In genomic region chr2:135154962-135155361, GRCh38 we compare ENCODE assay signal across 20 cellular contexts.
DNase-seq lines count a peak whose midpoint lies in the region; ATAC-seq, FAIRE-seq and TF ChIP-seq lines count a peak whose summit lies in the region.
"Had no signal": no experiment of that assay in that cellular context is flagged by ENCODE, and none has a peak within 500 bp of the region (broad histone marks: within the 10 kb centered on the region; RNA-seq: fewer than 3 reads in every experiment).

No MANE protein-coding gene starts in this region.

- TF ChIP-seq CTCF in GM12878 (IDR thresholded peaks at IDR 0.05 in 2 of 3, conservative IDR thresholded peaks at IDR 0.05 in 1 of 3; ENCODE audit: control insufficient read depth in 2 of 3, extremely low read depth in 1 of 3, insufficient read depth in 1 of 3, low read depth in 3 of 3, low read length in 3 of 3) (no peak), left lung (IDR thresholded peaks at IDR 0.05) (no peak)

- H3K27ac ChIP-seq in CD4-positive, alpha-beta memory T cell (ENCODE audit: low read depth, low read length): no peak overlapping the region
- H3K27ac ChIP-seq in GM12878 (ENCODE audit: control insufficient read depth, insufficient read depth) (no peak overlapping the region), left lung (no peak overlapping the region)
- H3K27ac ChIP-seq: C4-2B, KMS-11 had no signal

- no peak overlapping the region for H3K9ac ChIP-seq in GM12878 (ENCODE audit: control insufficient read depth, insufficient read depth, low read length)
- H3K9ac ChIP-seq: KMS-11 had no signal

- no peaks in the 10 kb centered on the region for H3K27me3 ChIP-seq in CD4-positive, alpha-beta memory T cell (ENCODE audit: insufficient read depth, low read length)
- H3K27me3 ChIP-seq in GM12878 (replicated peaks in 1 of 2; ENCODE audit: control insufficient read depth in 2 of 2, insufficient read depth in 2 of 2, low read length in 1 of 2) (no peaks in the 10 kb centered on the region), left lung (no peaks in the 10 kb centered on the region)

- H3K4me1 Mint-ChIP-seq in activated T-cell treated with anti-CD3 and anti-CD28 coated beads, Interleukin-2, amount 50 U/mL, for 72 hours (ENCODE audit: low read depth): peaks cover 39% of the 10 kb centered on the region
- H3K4me1 Mint-ChIP-seq in CD4-positive, alpha-beta memory T cell: peaks cover 6 to 12% (median 7%) of the 10 kb centered on the region in 4 donors
- H3K4me1 Mint-ChIP-seq in naive thymus-derived CD8-positive, alpha-beta T cell: peaks cover 5 to 24% (median 6%) of the 10 kb centered on the region in 4 donors

- H3K4me3 Mint-ChIP-seq in activated T-cell treated with anti-CD3 and anti-CD28 coated beads, Interleukin-2, amount 50 U/mL, for 72 hours: peak overlapping the region in 1 of 2 donors; percentile 3
- H3K4me3 Mint-ChIP-seq in CD4-positive, alpha-beta memory T cell: no peak overlapping the region
- H3K4me3 Mint-ChIP-seq in naive thymus-derived CD8-positive, alpha-beta T cell: no peak overlapping the region

- no peak overlapping the region for H2AFZ ChIP-seq in GM12878 (ENCODE audit: control insufficient read depth, low read depth, low read length)

- H3K4me3 ChIP-seq in CD4-positive, alpha-beta memory T cell (ENCODE audit: low read length in 2 of 2): no peak overlapping the region
- H3K4me3 ChIP-seq in GM12878: no peak overlapping the region
- H3K4me3 ChIP-seq in left lung: no peak overlapping the region

- no peak overlapping the region for H3K4me2 ChIP-seq in GM12878 (ENCODE audit: control insufficient read depth, insufficient read depth)
- H3K4me2 ChIP-seq: KMS-11 had no signal

- in situ Hi-C loops in GM12878 (cut with MboI): no loop called here

- no peak for TF ChIP-seq RAD21 in GM12878 (IDR thresholded peaks at IDR 0.05; ENCODE audit: insufficient read depth, low read depth, low read length)

- SMC1A ChIA-PET in GM12878 (lab: Charles Lee; ENCODE audit: uncharacterized antibody, unreplicated experiment): interaction anchor here (0.7 to 0.9 kb wide), 2 partner anchors 159 to 1359 kb away, joined by 3 read pairs; no protein-coding TSS in a partner anchor

- no peaks in the 10 kb centered on the region for H3K4me1 ChIP-seq in CD4-positive, alpha-beta memory T cell (ENCODE audit: insufficient read depth, low read length)
- H3K4me1 ChIP-seq in GM12878 (ENCODE audit: control insufficient read depth, insufficient read depth, low read length) (peaks cover 8% of the 10 kb centered on the region), left lung (no peaks in the 10 kb centered on the region)

- no TSS peak for BruUV-seq in GM12878 (replicated peaks; lab: Mats Ljungman, UMichigan)

- POLR2A ChIA-PET in CD4-positive, alpha-beta memory T cell (lab: Charles Lee; ENCODE audit: partially characterized antibody): no interaction called here
- POLR2A ChIA-PET in GM12878 (lab: Charles Lee): no interaction called here
- POLR2A ChIA-PET in naive thymus-derived CD8-positive, alpha-beta T cell (lab: Charles Lee): no interaction called here

- H3K79me2 ChIP-seq in GM12878 (ENCODE audit: control insufficient read depth, insufficient read depth, low read length): no peaks in the 10 kb centered on the region

- H3K9me3 ChIP-seq in CD4-positive, alpha-beta memory T cell (ENCODE audit: control insufficient read depth in 1 of 2, low read length in 2 of 2): no peaks in the 10 kb centered on the region
- no peaks in the 10 kb centered on the region for H3K9me3 ChIP-seq in GM12878 (replicated peaks; ENCODE audit: control insufficient read depth, insufficient read depth, low read length)
- H3K9me3 ChIP-seq in left lung: no peaks in the 10 kb centered on the region

- DNase-seq in activated T-cell treated with anti-CD3 and anti-CD28 coated beads, Interleukin-2, amount 50 U/mL, for 72 hours: no peak
- no peak for DNase-seq in activated T-cell treated with anti-CD3 and anti-CD28 coated beads, Interleukin-2, amount 50 U/mL, for 1 hour
- no peak for DNase-seq in CD4-positive, alpha-beta memory T cell
- DNase-seq in GM12878 (ENCODE audit: low read depth, low spot score) (no peak), left lung (no peak), NCI-H2029 (lab: John Stamatoyannopoulos, UW) (no peak)
- DNase-seq in naive thymus-derived CD8-positive, alpha-beta T cell: no peak
- DNase-seq: DMS53, GDM1, NCI-H1694 treated with DMSO at 0.1 percent for 48 hours, NCI-H2107, NCI-H446 treated with DMSO at 0.1 percent for 48 hours, NCI-H526 treated with DMSO at 0.1 percent for 48 hours had no signal

- TF ChIP-seq EP300 in GM12878 (IDR thresholded peaks at IDR 0.05; ENCODE audit: borderline replicate concordance in 1 of 2, control insufficient read depth in 1 of 2, low read depth in 2 of 2, low read length in 2 of 2): no peak

- peaks cover 9 to 58% of the 10 kb centered on the region in 2 donors for H3K36me3 Mint-ChIP-seq in activated T-cell treated with anti-CD3 and anti-CD28 coated beads, Interleukin-2, amount 50 U/mL, for 72 hours (ENCODE audit: insufficient read depth in 2 of 2)
- peaks cover 77 to 82% of the 10 kb centered on the region in 2 donors for H3K36me3 Mint-ChIP-seq in CD4-positive, alpha-beta memory T cell
- peaks cover 31 to 90% (median 60%) of the 10 kb centered on the region in 3 donors for H3K36me3 Mint-ChIP-seq in naive thymus-derived CD8-positive, alpha-beta T cell

- TF ChIP-seq POLR2A in GM12878 (IDR thresholded peaks at IDR 0.05; ENCODE audit: low read depth, low read length): no peak

- no peaks in the 10 kb centered on the region for H3K27me3 Mint-ChIP-seq in activated T-cell treated with anti-CD3 and anti-CD28 coated beads, Interleukin-2, amount 50 U/mL, for 72 hours (ENCODE audit: low read depth)
- H3K27me3 Mint-ChIP-seq in CD4-positive, alpha-beta memory T cell: no peaks in the 10 kb centered on the region
- no peaks in the 10 kb centered on the region for H3K27me3 Mint-ChIP-seq in naive thymus-derived CD8-positive, alpha-beta T cell

- peak overlapping the region; percentile 53 for H3K27ac Mint-ChIP-seq in activated T-cell treated with anti-CD3 and anti-CD28 coated beads, Interleukin-2, amount 50 U/mL, for 72 hours
- peak overlapping the region in 4 of 7 donors; percentile 22 to 75 (median 64) for H3K27ac Mint-ChIP-seq in CD4-positive, alpha-beta memory T cell
- peak overlapping the region in 7 of 10 donors; percentile 2 to 87 (median 60) for H3K27ac Mint-ChIP-seq in naive thymus-derived CD8-positive, alpha-beta T cell

- no peak for FAIRE-seq in GM12878 (lab: Jason Lieb, UNC)
- FAIRE-seq: D721Med, H1, HTR-8/SVneo had no signal

- CTCF ChIA-PET in CD4-positive, alpha-beta memory T cell (lab: Charles Lee; ENCODE audit: partially characterized antibody): no interaction called here
- CTCF ChIA-PET in GM12878 (lab: Yijun Ruan, JAX): interaction anchor here (0.7 to 1.1 kb wide), 2 partner anchors 88 to 642 kb away, joined by 3 read pairs; no protein-coding TSS in a partner anchor

- H3K36me3 ChIP-seq in CD4-positive, alpha-beta memory T cell (ENCODE audit: insufficient read depth, low read length): peaks cover 44% of the 10 kb centered on the region
- H3K36me3 ChIP-seq in GM12878 (ENCODE audit: control insufficient read depth in 2 of 2, insufficient read depth in 2 of 2, low read length in 1 of 2) (peaks cover 3 to 24% of the 10 kb centered on the region in 2 experiments), left lung (peaks cover 0 to 97% of the 10 kb centered on the region in 2 donors)

- H3K9me3 Mint-ChIP-seq in activated T-cell treated with anti-CD3 and anti-CD28 coated beads, Interleukin-2, amount 50 U/mL, for 72 hours: no peaks in the 10 kb centered on the region
- H3K9me3 Mint-ChIP-seq in CD4-positive, alpha-beta memory T cell: no peaks in the 10 kb centered on the region
- no peaks in the 10 kb centered on the region for H3K9me3 Mint-ChIP-seq in naive thymus-derived CD8-positive, alpha-beta T cell

- RAD21 ChIA-PET in GM12878 (lab: Charles Lee; ENCODE audit: unreplicated experiment): no interaction called here

- no peak for ATAC-seq in activated T-cell treated with anti-CD3 and anti-CD28 coated beads, Interleukin-2, amount 50 U/mL, for 72 hours (replicated peaks in 1 of 2)
- ATAC-seq in GM12878 (no peak), left lung (no peak), HG02885 (IDR thresholded peaks at IDR 0.05; ENCODE audit: poor library complexity, unreplicated experiment) (no peak)
- ATAC-seq in naive thymus-derived CD8-positive, alpha-beta T cell: no peak
- ATAC-seq: Right ventricle myocardium inferior had no signal

- no peaks in the 10 kb centered on the region for H4K20me1 ChIP-seq in GM12878 (ENCODE audit: control insufficient read depth, insufficient read depth)

- intact Hi-C loops in CD4-positive, alpha-beta memory T cell (cut with micrococcal nuclease): no loop called here
- intact Hi-C loops in GM12878 (cut with micrococcal nuclease; ENCODE audit: unreplicated experiment) (loop anchor here (10.0 kb wide), 2 partner anchors 150 to 560 kb away; no protein-coding TSS in a partner anchor), left lung (cut with DNase I) (no loop called here)

TF ChIP-seq in GM12878, 131 proteins besides CTCF, POLR2A, EP300 and RAD21:
- TF ChIP-seq STAT1 (conservative IDR thresholded peaks at IDR 0.05): no peak
- peak; percentile 70 for TF ChIP-seq RUNX3 (IDR thresholded peaks at IDR 0.05; ENCODE audit: low read length)
- TF ChIP-seq JUNB (IDR thresholded peaks at IDR 0.05): peak; percentile 51; the same call in 1 of the 2 replicates
- TF ChIP-seq NR2C1 (IDR thresholded peaks at IDR 0.05): no peak
